19 cellular contexts compared by ENCODE assay signal in genomic region chr13:24745516-24745860, GRCh38. TPM values are rescaled to one million over a fixed set of nuclear protein-coding genes. Genes with fewer than 3 reads are reported as not detected.
DNase-seq lines count a peak whose midpoint lies in the region; TF ChIP-seq lines count a peak whose summit lies in the region.
"Had no signal": no experiment of that assay in that cellular context is flagged by ENCODE, and none has a peak within 500 bp of the region (broad histone marks: within the 10 kb centered on the region; RNA-seq: fewer than 3 reads in every experiment).

No MANE protein-coding gene starts in this region.

- no peaks in the 10 kb centered on the region for H4K20me1 ChIP-seq in smooth muscle cell (ENCODE audit: low read depth)

- peaks cover 18% of the 10 kb centered on the region for H3K4me1 ChIP-seq in HUES48 (ENCODE audit: control insufficient read depth, insufficient read depth, low read length)
- H3K4me1 ChIP-seq in iPS-15b (ENCODE audit: control insufficient read depth, insufficient read depth, low read length): no peaks in the 10 kb centered on the region
- H3K4me1 ChIP-seq in smooth muscle cell (ENCODE audit: low read depth): peaks cover 13% of the 10 kb centered on the region

- H2AFZ ChIP-seq in smooth muscle cell (ENCODE audit: low read depth): no peak overlapping the region

- no peak overlapping the region for H3K9ac ChIP-seq in HUES48 (ENCODE audit: low read depth, low read length)
- H3K9ac ChIP-seq in iPS-15b (ENCODE audit: low read depth, low read length): no peak overlapping the region
- H3K9ac ChIP-seq in smooth muscle cell (ENCODE audit: low read depth): no peak overlapping the region

- H3K27me3 ChIP-seq in HUES48 (ENCODE audit: control insufficient read depth, insufficient read depth, low read length): peaks cover 80% of the 10 kb centered on the region
- H3K27me3 ChIP-seq in iPS-15b (ENCODE audit: control insufficient read depth, insufficient read depth, low read length): peaks cover 73% of the 10 kb centered on the region
- H3K27me3 ChIP-seq in smooth muscle cell (ENCODE audit: low read depth): peaks cover 76% of the 10 kb centered on the region

- no peaks in the 10 kb centered on the region for H3K36me3 Mint-ChIP-seq in brain

- H3K27ac ChIP-seq in HUES48 (ENCODE audit: low read depth, low read length): no peak overlapping the region
- H3K27ac ChIP-seq in smooth muscle cell (ENCODE audit: low read depth): no peak overlapping the region
- H3K27ac ChIP-seq: C4-2B, Peyer's patch had no signal

- no peak overlapping the region for H3K27ac Mint-ChIP-seq in brain

- 69% methylated on average over 23 of the region's 24 CpGs for WGBS in smooth muscle cell (ENCODE audit: low lambda C conversion rate)

- no peaks in the 10 kb centered on the region for H3F3A ChIP-seq in smooth muscle cell (ENCODE audit: low read depth)

- TF ChIP-seq CTCF in brain (conservative IDR thresholded peaks at IDR 0.05): no peak
- no peak for TF ChIP-seq CTCF in smooth muscle cell (IDR thresholded peaks at IDR 0.05; ENCODE audit: borderline replicate concordance, insufficient read depth, poor library complexity, severe bottlenecking)
- TF ChIP-seq CTCF in GM13976 (IDR thresholded peaks at IDR 0.05; ENCODE audit: borderline replicate concordance, control extremely low read depth, extremely low read depth, insufficient read depth, missing control alignments): no peak

- peaks cover 17% of the 10 kb centered on the region for H3K4me1 Mint-ChIP-seq in brain

- H3K9me3 Mint-ChIP-seq in brain: peaks cover 0 to 7% (median 0%) of the 10 kb centered on the region in 5 experiments

- peaks cover 69% of the 10 kb centered on the region for H3K27me3 Mint-ChIP-seq in brain

- H3K36me3 ChIP-seq in HUES48 (ENCODE audit: control insufficient read depth, insufficient read depth, low read length) (no peaks in the 10 kb centered on the region), iPS-15b (ENCODE audit: control insufficient read depth, insufficient read depth, low read length) (no peaks in the 10 kb centered on the region), smooth muscle cell (ENCODE audit: low read depth) (no peaks in the 10 kb centered on the region)
- H3K36me3 ChIP-seq: Peyer's patch had no signal

- peak overlapping the region in 3 of 5 experiments; percentile 30 to 53 (median 52) for H3K4me3 Mint-ChIP-seq in brain

- peak overlapping the region; percentile 56 for H3K4me3 ChIP-seq in HUES48 (ENCODE audit: low read depth, low read length)
- peak overlapping the region; percentile 47 for H3K4me3 ChIP-seq in iPS-15b (ENCODE audit: low read depth, low read length)
- H3K4me3 ChIP-seq in smooth muscle cell: no peak overlapping the region
- H3K4me3 ChIP-seq: Peyer's patch had no signal

- H3K9me3 ChIP-seq in HUES48 (ENCODE audit: control insufficient read depth, insufficient read depth, low read length): no peaks in the 10 kb centered on the region
- no peaks in the 10 kb centered on the region for H3K9me3 ChIP-seq in iPS-15b (ENCODE audit: control insufficient read depth, insufficient read depth, low read length)
- H3K9me3 ChIP-seq in smooth muscle cell (replicated peaks; ENCODE audit: low read depth): no peaks in the 10 kb centered on the region
- H3K9me3 ChIP-seq: Peyer's patch had no signal

- in situ Hi-C loops in GM13976 (cut with MboI; ENCODE audit: low sequenced_read_pairs, unreplicated experiment): loop anchor here (25.0 kb wide), 1 partner anchor 242 kb away; no protein-coding TSS in a partner anchor

- no peaks in the 10 kb centered on the region for H3K79me2 ChIP-seq in smooth muscle cell (ENCODE audit: low read depth)

- DNase-seq in smooth muscle cell (lab: John Stamatoyannopoulos, UW; ENCODE audit: unreplicated experiment) (no peak), GM13976 (ENCODE audit: low spot score) (no peak), T-helper 9 cell (no peak)
- DNase-seq in activated naive CD4-positive, alpha-beta T cell treated with Interleukin-2 at 50 U/mL for 16 hours: no peak
- DNase-seq: ACHN; DMS79; KBM-7; MV-4-11; NCI-H1694 treated with DMSO at 0.1 percent for 48 hours; NCI-H510A; NCI-H748 treated with DMSO at 0.1 percent for 48 hours; NK-92 treated with Interleukin-12 subunit alpha and Interleukin-12 subunit beta, amount 100 ng/mL, for 24 hours; Peyer's patch had no signal

- peak overlapping the region; percentile 92 for H3K4me2 ChIP-seq in smooth muscle cell

RNA-seq across cellular contexts. Expression of gene RNF17, which starts 18.5 kb away (rescaled TPM):
- polyA plus RNA-seq in brain (ENCODE audit: insufficient read depth, low read depth, low replicate concordance) (not detected), smooth muscle cell (not detected in 2 replicates)
- not detected in 2 replicates for total RNA-seq in smooth muscle cell
- total RNA-seq: HepG2, Peyer's patch, SK-MEL-5 had no signal
- polyA plus RNA-seq: HepG2 had no signal
